1 cellular context compared by ENCODE assay signal in the genomic region with DNA sequence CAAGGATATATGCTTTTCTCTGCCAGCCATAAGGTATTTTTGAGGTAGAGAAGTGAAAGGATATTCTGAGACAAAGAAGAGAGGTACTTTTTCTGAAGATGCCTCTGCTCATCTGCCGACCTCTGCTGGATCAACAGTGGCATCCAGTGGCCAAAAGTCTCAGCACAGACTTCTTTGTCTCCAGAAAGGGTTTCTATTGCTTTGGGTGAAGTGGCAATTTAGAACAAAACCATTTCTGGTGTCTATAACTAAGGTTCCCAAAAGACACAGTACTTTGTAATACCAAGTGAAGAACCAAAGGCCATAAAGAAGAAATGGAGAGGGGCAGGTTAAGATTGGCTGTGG.
TF ChIP-seq lines count a peak whose summit lies in the region.

No MANE protein-coding gene starts in this region.

TF ChIP-seq in SK-N-SH treated with all-trans-retinoic acid at 6 μM for 48 hours, 23 proteins besides CTCF, POLR2A, EP300 and RAD21 (continued from another document):
- TF ChIP-seq ARNTL (CRISPR knock-in tag; IDR thresholded peaks at IDR 0.05; ENCODE audit: borderline replicate concordance, low read depth) (no peak), TOX (CRISPR knock-in tag; IDR thresholded peaks at IDR 0.05; ENCODE audit: borderline replicate concordance) (no peak), ZNF565 (CRISPR knock-in tag; conservative IDR thresholded peaks at IDR 0.05; ENCODE audit: low read depth) (no peak), BACH2 (CRISPR knock-in tag; IDR thresholded peaks at IDR 0.05; ENCODE audit: borderline replicate concordance) (no peak)
- TF ChIP-seq, protein P1, sequence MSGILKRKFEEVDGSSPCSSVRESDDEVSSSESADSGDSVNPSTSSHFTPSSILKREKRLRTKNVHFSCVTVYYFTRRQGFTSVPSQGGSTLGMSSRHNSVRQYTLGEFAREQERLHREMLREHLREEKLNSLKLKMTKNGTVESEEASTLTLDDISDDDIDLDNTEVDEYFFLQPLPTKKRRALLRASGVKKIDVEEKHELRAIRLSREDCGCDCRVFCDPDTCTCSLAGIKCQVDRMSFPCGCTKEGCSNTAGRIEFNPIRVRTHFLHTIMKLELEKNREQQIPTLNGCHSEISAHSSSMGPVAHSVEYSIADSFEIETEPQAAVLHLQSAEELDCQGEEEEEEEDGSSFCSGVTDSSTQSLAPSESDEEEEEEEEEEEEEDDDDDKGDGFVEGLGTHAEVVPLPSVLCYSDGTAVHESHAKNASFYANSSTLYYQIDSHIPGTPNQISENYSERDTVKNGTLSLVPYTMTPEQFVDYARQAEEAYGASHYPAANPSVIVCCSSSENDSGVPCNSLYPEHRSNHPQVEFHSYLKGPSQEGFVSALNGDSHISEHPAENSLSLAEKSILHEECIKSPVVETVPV (CRISPR knock-in tag; IDR thresholded peaks at IDR 0.05): no peak
- TF ChIP-seq, protein P2, sequence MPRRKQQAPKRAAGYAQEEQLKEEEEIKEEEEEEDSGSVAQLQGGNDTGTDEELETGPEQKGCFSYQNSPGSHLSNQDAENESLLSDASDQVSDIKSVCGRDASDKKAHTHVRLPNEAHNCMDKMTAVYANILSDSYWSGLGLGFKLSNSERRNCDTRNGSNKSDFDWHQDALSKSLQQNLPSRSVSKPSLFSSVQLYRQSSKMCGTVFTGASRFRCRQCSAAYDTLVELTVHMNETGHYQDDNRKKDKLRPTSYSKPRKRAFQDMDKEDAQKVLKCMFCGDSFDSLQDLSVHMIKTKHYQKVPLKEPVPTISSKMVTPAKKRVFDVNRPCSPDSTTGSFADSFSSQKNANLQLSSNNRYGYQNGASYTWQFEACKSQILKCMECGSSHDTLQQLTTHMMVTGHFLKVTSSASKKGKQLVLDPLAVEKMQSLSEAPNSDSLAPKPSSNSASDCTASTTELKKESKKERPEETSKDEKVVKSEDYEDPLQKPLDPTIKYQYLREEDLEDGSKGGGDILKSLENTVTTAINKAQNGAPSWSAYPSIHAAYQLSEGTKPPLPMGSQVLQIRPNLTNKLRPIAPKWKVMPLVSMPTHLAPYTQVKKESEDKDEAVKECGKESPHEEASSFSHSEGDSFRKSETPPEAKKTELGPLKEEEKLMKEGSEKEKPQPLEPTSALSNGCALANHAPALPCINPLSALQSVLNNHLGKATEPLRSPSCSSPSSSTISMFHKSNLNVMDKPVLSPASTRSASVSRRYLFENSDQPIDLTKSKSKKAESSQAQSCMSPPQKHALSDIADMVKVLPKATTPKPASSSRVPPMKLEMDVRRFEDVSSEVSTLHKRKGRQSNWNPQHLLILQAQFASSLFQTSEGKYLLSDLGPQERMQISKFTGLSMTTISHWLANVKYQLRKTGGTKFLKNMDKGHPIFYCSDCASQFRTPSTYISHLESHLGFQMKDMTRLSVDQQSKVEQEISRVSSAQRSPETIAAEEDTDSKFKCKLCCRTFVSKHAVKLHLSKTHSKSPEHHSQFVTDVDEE (CRISPR knock-in tag; IDR thresholded peaks at IDR 0.05): no peak
- TF ChIP-seq, protein P3, sequence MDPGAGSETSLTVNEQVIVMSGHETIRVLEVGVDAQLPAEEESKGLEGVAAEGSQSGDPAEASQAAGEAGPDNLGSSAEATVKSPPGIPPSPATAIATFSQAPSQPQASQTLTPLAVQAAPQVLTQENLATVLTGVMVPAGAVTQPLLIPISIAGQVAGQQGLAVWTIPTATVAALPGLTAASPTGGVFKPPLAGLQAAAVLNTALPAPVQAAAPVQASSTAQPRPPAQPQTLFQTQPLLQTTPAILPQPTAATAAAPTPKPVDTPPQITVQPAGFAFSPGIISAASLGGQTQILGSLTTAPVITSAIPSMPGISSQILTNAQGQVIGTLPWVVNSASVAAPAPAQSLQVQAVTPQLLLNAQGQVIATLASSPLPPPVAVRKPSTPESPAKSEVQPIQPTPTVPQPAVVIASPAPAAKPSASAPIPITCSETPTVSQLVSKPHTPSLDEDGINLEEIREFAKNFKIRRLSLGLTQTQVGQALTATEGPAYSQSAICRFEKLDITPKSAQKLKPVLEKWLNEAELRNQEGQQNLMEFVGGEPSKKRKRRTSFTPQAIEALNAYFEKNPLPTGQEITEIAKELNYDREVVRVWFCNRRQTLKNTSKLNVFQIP (CRISPR knock-in tag; IDR thresholded peaks at IDR 0.05; ENCODE audit: borderline replicate concordance, low read depth): no peak
- TF ChIP-seq, protein P4, sequence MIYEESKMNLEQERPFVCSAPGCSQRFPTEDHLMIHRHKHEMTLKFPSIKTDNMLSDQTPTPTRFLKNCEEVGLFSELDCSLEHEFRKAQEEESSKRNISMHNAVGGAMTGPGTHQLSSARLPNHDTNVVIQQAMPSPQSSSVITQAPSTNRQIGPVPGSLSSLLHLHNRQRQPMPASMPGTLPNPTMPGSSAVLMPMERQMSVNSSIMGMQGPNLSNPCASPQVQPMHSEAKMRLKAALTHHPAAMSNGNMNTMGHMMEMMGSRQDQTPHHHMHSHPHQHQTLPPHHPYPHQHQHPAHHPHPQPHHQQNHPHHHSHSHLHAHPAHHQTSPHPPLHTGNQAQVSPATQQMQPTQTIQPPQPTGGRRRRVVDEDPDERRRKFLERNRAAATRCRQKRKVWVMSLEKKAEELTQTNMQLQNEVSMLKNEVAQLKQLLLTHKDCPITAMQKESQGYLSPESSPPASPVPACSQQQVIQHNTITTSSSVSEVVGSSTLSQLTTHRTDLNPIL (CRISPR knock-in tag; IDR thresholded peaks at IDR 0.05; ENCODE audit: low read depth): no peak
TF ChIP-seq in SK-N-SH treated with all-trans-retinoic acid at 6 μM for 48 hours: peak in this region for 0.
